In genomic region chr17:1180434-1180742, GRCh38 we compare ENCODE assay signal across 9 cellular contexts. TPM values are rescaled to one million over a fixed set of nuclear protein-coding genes. Genes with fewer than 3 reads are reported as not detected.
DNase-seq lines count a peak whose midpoint lies in the region; ATAC-seq and TF ChIP-seq lines count a peak whose summit lies in the region.
"Had no signal": no experiment of that assay in that cellular context is flagged by ENCODE, and none has a peak within 500 bp of the region (broad histone marks: within the 10 kb centered on the region; RNA-seq: fewer than 3 reads in every experiment).

No MANE protein-coding gene starts in this region.

- H3K36me3 ChIP-seq in testis (ENCODE audit: low read depth, missing control alignments) = no peaks in the 10 kb centered on the region

- H3K9me3 ChIP-seq in testis = no peaks in the 10 kb centered on the region

- peak overlapping the region; percentile 65 to 79 for H3K4me3 ChIP-seq in testis

- H3K27me3 ChIP-seq in layer of hippocampus (ENCODE audit: control insufficient read depth, insufficient read depth, low read length) (peaks cover 5% of the 10 kb centered on the region), testis (no peaks in the 10 kb centered on the region)

- H3K4me1 Mint-ChIP-seq in activated CD8-positive, alpha-beta memory T cell treated with anti-CD3 and anti-CD28 coated beads, Interleukin-2, amount 10 ng/mL, durations not matched to agents 7 days and 5 days = peaks cover 20% of the 10 kb centered on the region

- CTCF ChIA-PET in activated CD8-positive, alpha-beta memory T cell treated with anti-CD3 and anti-CD28 coated beads, Interleukin-2, amount 10 ng/mL, durations not matched to agents 7 days and 5 days (lab: Charles Lee) = interaction anchor here (0.8 to 9.5 kb wide), 3 partner anchors 12 to 124 kb away, joined by 3 to 110 read pairs (median 3); no protein-coding TSS in a partner anchor

- TF ChIP-seq CTCF in testis (IDR thresholded peaks at IDR 0.05) = no peak

- H3K27ac ChIP-seq in angular gyrus (ENCODE audit: low read depth, low read length) = peak overlapping the region; percentile 73
- H3K27ac ChIP-seq in layer of hippocampus (ENCODE audit: low read depth, low read length) = peak overlapping the region; percentile 65
- H3K27ac ChIP-seq in testis = peak overlapping the region; percentile 37 to 77

- peak overlapping the region; percentile 36 for H3K4me3 Mint-ChIP-seq in activated CD8-positive, alpha-beta memory T cell treated with anti-CD3 and anti-CD28 coated beads, Interleukin-2, amount 10 ng/mL, durations not matched to agents 7 days and 5 days

- H3K4me1 ChIP-seq in testis = peaks cover 12% of the 10 kb centered on the region

- ATAC-seq in activated CD8-positive, alpha-beta memory T cell treated with anti-CD3 and anti-CD28 coated beads, Interleukin-2, amount 10 ng/mL, durations not matched to agents 7 days and 5 days = no peak
- no peak for ATAC-seq in HG02798 (IDR thresholded peaks at IDR 0.05; ENCODE audit: poor library complexity, unreplicated experiment)

- H3K36me3 Mint-ChIP-seq in activated CD8-positive, alpha-beta memory T cell treated with anti-CD3 and anti-CD28 coated beads, Interleukin-2, amount 10 ng/mL, durations not matched to agents 7 days and 5 days = no peaks in the 10 kb centered on the region

- no peak overlapping the region for H3K27ac Mint-ChIP-seq in activated CD8-positive, alpha-beta memory T cell treated with anti-CD3 and anti-CD28 coated beads, Interleukin-2, amount 10 ng/mL, durations not matched to agents 7 days and 5 days

- no peak for DNase-seq in activated CD8-positive, alpha-beta memory T cell treated with anti-CD3 and anti-CD28 coated beads, Interleukin-2, amount 10 ng/mL, durations not matched to agents 7 days and 5 days
- no peak for DNase-seq in activated CD8-positive, alpha-beta memory T cell treated with anti-CD3 and anti-CD28 coated beads for 24 hours
- no peak for DNase-seq in testis
- no peak for DNase-seq in AG20443 (ENCODE audit: low spot score)
- DNase-seq in NCI-H82 treated with DMSO at 0.1 percent for 48 hours (lab: John Stamatoyannopoulos, UW; ENCODE audit: unreplicated experiment) = no peak
- DNase-seq: SW 1271 had no signal

- no peak for TF ChIP-seq POLR2A in testis (IDR thresholded peaks at IDR 0.05)

- 8 to 22% methylated on average over 10 to 19 of the region's 19 CpGs for WGBS in testis, 2 donors

- intact Hi-C loops in testis (cut with DNase I; ENCODE audit: low total_unique reads) = loop anchor here (10.0 kb wide), 1 partner anchor 56 kb away; no protein-coding TSS in a partner anchor

- no peaks in the 10 kb centered on the region for H3K9me3 Mint-ChIP-seq in activated CD8-positive, alpha-beta memory T cell treated with anti-CD3 and anti-CD28 coated beads, Interleukin-2, amount 10 ng/mL, durations not matched to agents 7 days and 5 days (ENCODE audit: low read depth)

- peaks cover 18% of the 10 kb centered on the region for H3K27me3 Mint-ChIP-seq in activated CD8-positive, alpha-beta memory T cell treated with anti-CD3 and anti-CD28 coated beads, Interleukin-2, amount 10 ng/mL, durations not matched to agents 7 days and 5 days

RNA-seq across cellular contexts. Expression of gene ABR, which starts 0.6 kb away (rescaled TPM):
- 100 to 1,000 TPM in 1 of 2 experiments, 10 to 100 TPM in 1; 83.2 to 145 TPM for total RNA-seq in activated CD8-positive, alpha-beta memory T cell treated with anti-CD3 and anti-CD28 coated beads, Interleukin-2, amount 10 ng/mL, durations not matched to agents 7 days and 5 days
- total RNA-seq in testis = 10 to 100 TPM; 42.1 to 52.7 TPM
- polyA plus RNA-seq in testis (ENCODE audit: insufficient read depth, low read depth, low replicate concordance) = 30.6 TPM
